ENCODE assay signal across 19 cellular contexts in the genomic region with DNA sequence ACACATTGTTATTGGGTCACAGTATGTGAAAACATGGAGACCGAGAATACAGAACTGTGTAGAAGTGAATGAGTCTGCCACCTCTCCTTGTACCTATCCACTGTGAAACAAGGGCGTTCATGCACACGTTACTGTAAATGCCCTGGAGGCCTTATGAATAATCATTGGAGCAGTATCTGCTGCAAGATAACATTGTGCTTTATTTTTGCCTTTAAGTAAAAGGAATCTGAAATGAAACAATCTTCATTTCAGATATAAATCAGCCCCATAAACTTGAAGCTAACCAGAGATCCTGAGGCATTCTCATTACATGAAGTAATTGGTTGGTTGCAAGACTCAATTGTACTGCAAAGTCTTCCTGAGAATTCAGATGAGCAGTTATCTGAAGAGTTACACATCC.
DNase-seq lines count a peak whose midpoint lies in the region; ATAC-seq and TF ChIP-seq lines count a peak whose summit lies in the region.
"Had no signal": no experiment of that assay in that cellular context is flagged by ENCODE, and none has a peak within 500 bp of the region (broad histone marks: within the 10 kb centered on the region; RNA-seq: fewer than 3 reads in every experiment).

No MANE protein-coding gene starts in this region.

- no peak overlapping the region for H3K4me3 Mint-ChIP-seq in activated T-helper 17 cell treated with anti-CD3 and anti-CD28 coated beads, Interleukin-2, amount 50 U/mL, for 72 hours
- H3K4me3 Mint-ChIP-seq in mesothelial cell of epicardium, result no peak overlapping the region
- H3K4me3 Mint-ChIP-seq in activated CD4-positive, alpha-beta T cell treated with anti-CD3 and anti-CD28 coated beads, Interleukin-2, amount 10 ng/mL, durations not matched to agents 24 days and 14 days, result no peak overlapping the region
- H3K4me3 Mint-ChIP-seq: CD4-positive, CD25-positive, alpha-beta regulatory T cell; GM23338 had no signal

- peak overlapping the region; percentile 9 for H3K27ac Mint-ChIP-seq in activated T-helper 17 cell treated with anti-CD3 and anti-CD28 coated beads, Interleukin-2, amount 50 U/mL, for 72 hours
- H3K27ac Mint-ChIP-seq in mesothelial cell of epicardium, result peak overlapping the region; percentile 85
- no peak overlapping the region for H3K27ac Mint-ChIP-seq in activated CD4-positive, alpha-beta T cell treated with anti-CD3 and anti-CD28 coated beads, Interleukin-2, amount 10 ng/mL, durations not matched to agents 24 days and 14 days
- H3K27ac Mint-ChIP-seq: GM23338 had no signal

- TF ChIP-seq CTCF in mesothelial cell of epicardium (IDR thresholded peaks at IDR 0.05; ENCODE audit: unreplicated experiment), result no peak

- H3K4me1 Mint-ChIP-seq in activated T-helper 17 cell treated with anti-CD3 and anti-CD28 coated beads, Interleukin-2, amount 50 U/mL, for 72 hours, result no peaks in the 10 kb centered on the region
- H3K4me1 Mint-ChIP-seq in mesothelial cell of epicardium, result peaks cover 33% of the 10 kb centered on the region
- H3K4me1 Mint-ChIP-seq in activated CD4-positive, alpha-beta T cell treated with anti-CD3 and anti-CD28 coated beads, Interleukin-2, amount 10 ng/mL, durations not matched to agents 24 days and 14 days, result peaks cover 17% of the 10 kb centered on the region

- H3K27ac ChIP-seq in epithelial cell of prostate, result no peak overlapping the region

- peak; percentile 29 for DNase-seq in COLO829 (ENCODE audit: low spot score)
- DNase-seq in epithelial cell of prostate (ENCODE audit: low read depth, low spot score), result peak; percentile 0
- DNase-seq in mesothelial cell of epicardium (ENCODE audit: low spot score in 2 of 2, unreplicated experiment in 2 of 2), result no peak
- no peak for DNase-seq in activated CD4-positive, alpha-beta T cell treated with anti-CD3 and anti-CD28 coated beads, Interleukin-2, amount 10 ng/mL, durations not matched to agents 24 days and 14 days
- DNase-seq: BE2C; Caco-2; CD4-positive, CD25-positive, alpha-beta regulatory T cell; DMS153; GDM1; NCI-H1105; NCI-H1694 treated with DMSO at 0.1 percent for 48 hours; NCI-H748 treated with DMSO at 0.1 percent for 48 hours; NK-92 treated with Interleukin-12 subunit alpha and Interleukin-12 subunit beta, amount 100 ng/mL, for 24 hours had no signal

- no peak for ATAC-seq in activated T-helper 17 cell treated with anti-CD3 and anti-CD28 coated beads, Interleukin-2, amount 50 U/mL, for 72 hours (replicated peaks)
- ATAC-seq in GM19467 (IDR thresholded peaks at IDR 0.05; ENCODE audit: unreplicated experiment) (no peak), HG02759 (IDR thresholded peaks at IDR 0.05; ENCODE audit: unreplicated experiment) (no peak)
- ATAC-seq: GM23338, HCT116, Right ventricle myocardium inferior had no signal

- H3K9me3 Mint-ChIP-seq in activated T-helper 17 cell treated with anti-CD3 and anti-CD28 coated beads, Interleukin-2, amount 50 U/mL, for 72 hours, result no peaks in the 10 kb centered on the region
- peaks cover 16% of the 10 kb centered on the region for H3K9me3 Mint-ChIP-seq in mesothelial cell of epicardium
- H3K9me3 Mint-ChIP-seq in activated CD4-positive, alpha-beta T cell treated with anti-CD3 and anti-CD28 coated beads, Interleukin-2, amount 10 ng/mL, durations not matched to agents 24 days and 14 days, result peaks cover 4% of the 10 kb centered on the region

- peaks cover 52% of the 10 kb centered on the region for H3K36me3 Mint-ChIP-seq in activated T-helper 17 cell treated with anti-CD3 and anti-CD28 coated beads, Interleukin-2, amount 50 U/mL, for 72 hours (ENCODE audit: low read depth)
- H3K36me3 Mint-ChIP-seq in mesothelial cell of epicardium, result peaks cover 13% of the 10 kb centered on the region
- H3K36me3 Mint-ChIP-seq in activated CD4-positive, alpha-beta T cell treated with anti-CD3 and anti-CD28 coated beads, Interleukin-2, amount 10 ng/mL, durations not matched to agents 24 days and 14 days (ENCODE audit: low read depth), result peaks cover 32% of the 10 kb centered on the region

- no peaks in the 10 kb centered on the region for H3K27me3 Mint-ChIP-seq in activated T-helper 17 cell treated with anti-CD3 and anti-CD28 coated beads, Interleukin-2, amount 50 U/mL, for 72 hours
- no peaks in the 10 kb centered on the region for H3K27me3 Mint-ChIP-seq in mesothelial cell of epicardium (ENCODE audit: low read depth)
- no peaks in the 10 kb centered on the region for H3K27me3 Mint-ChIP-seq in activated CD4-positive, alpha-beta T cell treated with anti-CD3 and anti-CD28 coated beads, Interleukin-2, amount 10 ng/mL, durations not matched to agents 24 days and 14 days
- H3K27me3 Mint-ChIP-seq: CD4-positive, CD25-positive, alpha-beta regulatory T cell had no signal

- intact Hi-C loops in activated CD4-positive, alpha-beta T cell treated with anti-CD3 and anti-CD28 coated beads, Interleukin-2, amount 10 ng/mL, durations not matched to agents 24 days and 14 days (cut with micrococcal nuclease), result no loop called here

Comparison
In these comparisons a context has a peak if more than half of its experiments do, and no peak if none do; other contexts are left out.
1. DNase-seq: peak in COLO829 (single experiment) and epithelial cell of prostate (single experiment); none in mesothelial cell of epicardium (0 of 2) and activated CD4-positive, alpha-beta T cell treated with anti-CD3 and anti-CD28 coated beads, Interleukin-2, amount 10 ng/mL, durations not matched to agents 24 days and 14 days (single experiment).